In the genomic region with DNA sequence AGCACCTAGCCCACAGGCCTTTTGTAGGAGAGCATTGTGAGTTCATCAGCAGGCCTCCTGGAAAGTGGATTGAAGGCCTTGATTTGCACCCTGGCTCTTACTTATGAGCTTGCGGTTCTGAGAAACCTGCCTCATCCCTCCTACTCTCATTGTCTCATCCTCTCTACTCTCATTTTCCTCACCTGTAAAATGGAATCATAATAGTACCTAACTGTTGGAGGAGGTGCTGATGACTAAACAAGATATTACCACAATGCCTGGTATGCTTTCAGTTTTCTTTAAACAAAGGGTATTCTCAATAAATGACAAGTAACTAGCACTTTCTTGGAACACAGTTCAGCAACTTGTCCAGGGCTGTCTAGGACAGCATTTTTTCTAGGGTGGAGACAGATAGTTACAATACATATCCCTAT, we compare ENCODE assay signal across 13 cellular contexts.
A peak's percentile ranks its signal among the peaks of the same experiment; 100 is the strongest.
DNase-seq lines count a peak whose midpoint lies in the region; ATAC-seq and TF ChIP-seq lines count a peak whose summit lies in the region.
"Had no signal": no experiment of that assay in that cellular context is flagged by ENCODE, and none has a peak within 500 bp of the region (broad histone marks: within the 10 kb centered on the region; RNA-seq: fewer than 3 reads in every experiment).

No MANE protein-coding gene starts in this region.

- peaks cover 17% of the 10 kb centered on the region for H3K4me1 Mint-ChIP-seq in activated naive CD4-positive, alpha-beta T cell treated with anti-CD3 and anti-CD28 coated beads for 36 hours (ENCODE audit: low read depth)

- no peak overlapping the region for H3K4me3 ChIP-seq in LNCaP clone FGC (ENCODE audit: low read depth, low read length)
- H3K4me3 ChIP-seq: smooth muscle cell had no signal

- ATAC-seq in GM21529 (IDR thresholded peaks at IDR 0.05; ENCODE audit: unreplicated experiment), result peak; percentile 56

- peak; percentile 37 for DNase-seq in activated naive CD4-positive, alpha-beta T cell treated with anti-CD3 and anti-CD28 coated beads for 36 hours
- no peak for DNase-seq in activated naive CD4-positive, alpha-beta T cell treated with anti-CD3 and anti-CD28 coated beads, Interleukin-2, amount 50 U/mL, for 16 hours
- DNase-seq in LNCaP clone FGC (ENCODE audit: low read depth), result peak; percentile 10
- DNase-seq in stimulated activated CD8-positive, alpha-beta memory T cell treated with anti-CD3 and anti-CD28 coated beads, Interleukin-4, amount 100 ng/mL, for 48 hours, result peak; percentile 28
- no peak for DNase-seq in GM13977 (ENCODE audit: low spot score)
- DNase-seq in Ammon's horn (ENCODE audit: low spot score), result no peak
- no peak for DNase-seq in dermis blood vessel endothelial cell
- DNase-seq: DMS 273 treated with DMSO at 0.1 percent for 48 hours, midbrain, NCI-H1930, SHP77 treated with DMSO at 0.1 percent for 48 hours had no signal

- in situ Hi-C loops in GM13977 (cut with MboI; ENCODE audit: low pct_unique_long_range_greater_than_20kb, low sequenced_read_pairs, unreplicated experiment), result no loop called here

- H3K4me3 Mint-ChIP-seq in activated naive CD4-positive, alpha-beta T cell treated with anti-CD3 and anti-CD28 coated beads for 36 hours, result no peak overlapping the region

- intact Hi-C loops in activated naive CD4-positive, alpha-beta T cell treated with anti-CD3 and anti-CD28 coated beads for 36 hours (cut with micrococcal nuclease), result loop anchor here (5.0 to 10.0 kb wide), 4 partner anchors 216 to 1069 kb away; no protein-coding TSS in a partner anchor

- CTCF ChIA-PET in activated naive CD4-positive, alpha-beta T cell treated with anti-CD3 and anti-CD28 coated beads for 36 hours (lab: Charles Lee), result interaction anchor here (0.6 kb wide), 1 partner anchor 54 kb away, joined by 4 read pairs; no protein-coding TSS in a partner anchor

- H3K27ac Mint-ChIP-seq in activated naive CD4-positive, alpha-beta T cell treated with anti-CD3 and anti-CD28 coated beads for 36 hours, result no peak overlapping the region

- peaks cover 4% of the 10 kb centered on the region for H3K27me3 Mint-ChIP-seq in activated naive CD4-positive, alpha-beta T cell treated with anti-CD3 and anti-CD28 coated beads for 36 hours (ENCODE audit: low read depth)

- H3K36me3 Mint-ChIP-seq in activated naive CD4-positive, alpha-beta T cell treated with anti-CD3 and anti-CD28 coated beads for 36 hours (ENCODE audit: low read depth), result no peaks in the 10 kb centered on the region

- no peaks in the 10 kb centered on the region for H3K9me3 Mint-ChIP-seq in activated naive CD4-positive, alpha-beta T cell treated with anti-CD3 and anti-CD28 coated beads for 36 hours

- TF ChIP-seq CTCF in LNCaP clone FGC (IDR thresholded peaks at IDR 0.05; ENCODE audit: control insufficient read depth, extremely low read depth, insufficient read depth) (no peak), GM13977 (IDR thresholded peaks at IDR 0.05; ENCODE audit: extremely low read depth, insufficient read depth, missing control alignments) (no peak)

Comparison
In these comparisons a context has a peak if more than half of its experiments do, and no peak if none do; other contexts are left out.
1. DNase-seq: peak in activated naive CD4-positive, alpha-beta T cell treated with anti-CD3 and anti-CD28 coated beads for 36 hours (single experiment), LNCaP clone FGC (single experiment) and stimulated activated CD8-positive, alpha-beta memory T cell treated with anti-CD3 and anti-CD28 coated beads, Interleukin-4, amount 100 ng/mL, for 48 hours (single experiment); none in activated naive CD4-positive, alpha-beta T cell treated with anti-CD3 and anti-CD28 coated beads, Interleukin-2, amount 50 U/mL, for 16 hours (single experiment), GM13977 (single experiment), Ammon's horn (single experiment) and dermis blood vessel endothelial cell (single experiment).